ENCODE assay signal across 8 cellular contexts in the genomic region with DNA sequence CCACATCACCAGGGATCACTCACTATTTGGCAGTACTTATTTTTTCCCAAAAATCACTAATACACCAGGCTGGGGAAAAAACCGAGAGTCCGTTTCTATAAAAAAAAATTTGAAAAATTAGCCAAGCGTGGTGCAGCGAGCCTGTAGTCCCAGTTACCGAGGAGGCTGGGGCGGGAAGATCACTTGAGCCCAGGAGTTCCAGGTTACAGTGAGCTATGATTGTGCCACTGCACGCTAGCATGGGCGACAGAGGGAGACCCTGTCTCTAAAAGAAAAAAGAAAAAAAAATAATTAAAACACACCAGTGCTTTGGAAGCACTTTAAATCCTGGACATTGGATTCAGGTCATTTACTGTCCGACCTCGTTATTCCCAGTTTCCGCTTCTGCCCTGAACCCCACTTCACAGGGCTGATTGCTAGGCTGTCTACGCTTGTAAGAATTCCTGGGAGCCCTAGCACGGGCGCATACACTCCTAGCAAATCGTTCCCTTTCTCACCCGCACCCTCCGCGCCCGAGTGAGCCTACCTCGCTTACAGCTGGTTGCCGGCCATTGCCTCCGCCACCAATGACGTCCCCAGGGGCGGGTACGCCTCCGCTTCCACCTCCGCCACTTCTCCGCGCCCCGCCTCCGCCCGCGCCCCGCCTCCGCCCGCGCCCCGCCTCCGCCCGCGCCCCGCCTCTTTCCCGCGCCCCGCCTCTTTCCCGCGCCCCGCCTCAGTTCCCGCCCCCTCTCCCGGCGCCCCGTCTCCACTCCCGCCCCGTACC. TPM values are rescaled to one million over a fixed set of nuclear protein-coding genes. Genes with fewer than 3 reads are reported as not detected.
DNase-seq lines count a peak whose midpoint lies in the region; ATAC-seq and TF ChIP-seq lines count a peak whose summit lies in the region.

Gene TPMT, minus strand, starts transcription at position 571 of the 766 bp plus-strand sequence. CDS start 5,950 bp downstream, outside the sequence.

- no peaks in the 10 kb centered on the region for H3K27me3 Mint-ChIP-seq in CD4-positive, CD25-positive, alpha-beta regulatory T cell

- peak within 1 kb of the TSS; percentile 91 for H3K27ac ChIP-seq in CD4-positive, CD25-positive, alpha-beta regulatory T cell (ENCODE audit: insufficient read depth, low read length, poor library complexity, severe bottlenecking)
- H3K27ac ChIP-seq in iPS-20b (ENCODE audit: low read length): peak within 1 kb of the TSS; percentile 22

- in situ Hi-C loops in astrocyte of the cerebellum (cut with HindIII; ENCODE audit: low sequenced_read_pairs): no loop called here

- TF ChIP-seq CTCF in astrocyte of the cerebellum (IDR thresholded peaks at IDR 0.05; ENCODE audit: low read depth, low read length, missing control alignments): no peak

- H3K27me3 ChIP-seq in CD4-positive, CD25-positive, alpha-beta regulatory T cell (ENCODE audit: control insufficient read depth, insufficient read depth, low read length): no peaks in the 10 kb centered on the region
- no peaks in the 10 kb centered on the region for H3K27me3 ChIP-seq in iPS-20b (ENCODE audit: insufficient read depth, low read length)

- peak in 1 of 3 donors; percentile 7 for DNase-seq in CD4-positive, CD25-positive, alpha-beta regulatory T cell
- DNase-seq in NCI-H748 (lab: John Stamatoyannopoulos, UW; ENCODE audit: unreplicated experiment) (peak; percentile 99), astrocyte of the cerebellum (ENCODE audit: low read depth) (no peak), GM03348 (ENCODE audit: low spot score) (no peak)
- peak; percentile 97 for DNase-seq in stimulated activated CD8-positive, alpha-beta memory T cell treated with anti-CD3 and anti-CD28 coated beads, Interleukin-15, amount 100 ng/mL, for 1 hour (ENCODE audit: low read depth)

- peaks cover 2% of the 10 kb centered on the region for H3K36me3 ChIP-seq in CD4-positive, CD25-positive, alpha-beta regulatory T cell (ENCODE audit: control insufficient read depth, insufficient read depth, low read length)
- peaks cover 7% of the 10 kb centered on the region for H3K36me3 ChIP-seq in iPS-20b (ENCODE audit: insufficient read depth, low read depth, low read length)

- peaks cover 14 to 58% (median 39%) of the 10 kb centered on the region in 4 donors for H3K4me1 Mint-ChIP-seq in CD4-positive, CD25-positive, alpha-beta regulatory T cell

- H3K36me3 Mint-ChIP-seq in CD4-positive, CD25-positive, alpha-beta regulatory T cell: peaks cover 20% of the 10 kb centered on the region

- H3K27ac Mint-ChIP-seq in CD4-positive, CD25-positive, alpha-beta regulatory T cell: peak within 1 kb of the TSS; percentile 96 to 99 (median 99)

- H3K4me3 ChIP-seq in CD4-positive, CD25-positive, alpha-beta regulatory T cell (ENCODE audit: low read depth, low read length): peak within 1 kb of the TSS; percentile 99
- peak within 1 kb of the TSS; percentile 96 for H3K4me3 ChIP-seq in astrocyte of the cerebellum (ENCODE audit: low read depth, low read length)
- H3K4me3 ChIP-seq in iPS-20b (ENCODE audit: low read length): peak within 1 kb of the TSS; percentile 98

- no peaks in the 10 kb centered on the region for H3K9me3 Mint-ChIP-seq in CD4-positive, CD25-positive, alpha-beta regulatory T cell

- ATAC-seq in CD4-positive, CD25-positive, alpha-beta regulatory T cell (ENCODE audit: low read depth in 2 of 2): no peak
- ATAC-seq in GM19043 (IDR thresholded peaks at IDR 0.05; ENCODE audit: low read depth, unreplicated experiment) (peak; percentile 46), HG03280 (IDR thresholded peaks at IDR 0.05; ENCODE audit: unreplicated experiment) (peak; percentile 62)

- peaks cover 31% of the 10 kb centered on the region for H3K4me1 ChIP-seq in CD4-positive, CD25-positive, alpha-beta regulatory T cell (ENCODE audit: control insufficient read depth, insufficient read depth, low read length, poor library complexity, severe bottlenecking)
- peaks cover 2% of the 10 kb centered on the region; the same call in 1 of the 2 replicates for H3K4me1 ChIP-seq in iPS-20b (ENCODE audit: insufficient read depth, low read length)

- H3K9me3 ChIP-seq in CD4-positive, CD25-positive, alpha-beta regulatory T cell (ENCODE audit: control insufficient read depth in 2 of 2, low read length in 2 of 2): no peaks in the 10 kb centered on the region
- no peaks in the 10 kb centered on the region for H3K9me3 ChIP-seq in iPS-20b (ENCODE audit: insufficient read depth, low read depth, low read length)

- H3K4me3 Mint-ChIP-seq in CD4-positive, CD25-positive, alpha-beta regulatory T cell: peak within 1 kb of the TSS; percentile 96 to 99 (median 98)

- peak within 1 kb of the TSS; percentile 90; the same call in 1 of the 2 replicates for H3K9ac ChIP-seq in iPS-20b (ENCODE audit: low read depth, low read length)

RNA-seq across cellular contexts. Expression of gene TPMT, which starts in this region (rescaled TPM):
- 8.3 TPM for total RNA-seq in CD4-positive, CD25-positive, alpha-beta regulatory T cell
- polyA plus RNA-seq in CD4-positive, CD25-positive, alpha-beta regulatory T cell: 10 to 100 TPM; 13.0 to 19.4 (median 15.1) TPM

Comparison
In these comparisons a context has a peak if more than half of its experiments do, and no peak if none do; other contexts are left out.
1. ATAC-seq: peak in GM19043 (single experiment) and HG03280 (single experiment); none in CD4-positive, CD25-positive, alpha-beta regulatory T cell (0 of 2).
2. DNase-seq: peak in NCI-H748 (single experiment) and stimulated activated CD8-positive, alpha-beta memory T cell treated with anti-CD3 and anti-CD28 coated beads, Interleukin-15, amount 100 ng/mL, for 1 hour (single experiment); none in astrocyte of the cerebellum (single experiment) and GM03348 (single experiment).
3. Peak in every context shown above with its lines, with median percentiles within 50 percentile points of each other: H3K4me3 ChIP-seq.